ENCODE assay signal across 9 cellular contexts in genomic region chr9:37582548-37583157, GRCh38. TPM values are rescaled to one million over a fixed set of nuclear protein-coding genes. Genes with fewer than 3 reads are reported as not detected.
DNase-seq lines count a peak whose midpoint lies in the region; ATAC-seq and TF ChIP-seq lines count a peak whose summit lies in the region.
"Had no signal": no experiment of that assay in that cellular context is flagged by ENCODE, and none has a peak within 500 bp of the region (broad histone marks: within the 10 kb centered on the region; RNA-seq: fewer than 3 reads in every experiment).

No MANE protein-coding gene starts in this region.

- peaks cover 27% of the 10 kb centered on the region; the same call in 1 of the 2 replicates for H3F3A ChIP-seq in MM.1S (ENCODE audit: insufficient read depth, low read length)

- peak; percentile 54 for DNase-seq in DMS79 treated with DMSO at 0.1 percent for 48 hours (lab: John Stamatoyannopoulos, UW)
- DNase-seq in DMS79 (lab: John Stamatoyannopoulos, UW): no peak
- DNase-seq in MM.1S: peak; percentile 65
- peak; percentile 87 for DNase-seq in adipocyte (ENCODE audit: low read depth)
- DNase-seq in left ventricle myocardium superior: no peak
- no peak for DNase-seq in stimulated activated naive B cell treated with anti-CD40 and anti-IgM and Interleukin-4, amounts not matched to agents 10 μg/mL and 1 μg/mL and 100 μg/mL, for 72 hours
- no peak for DNase-seq in NCI-H1048 (lab: John Stamatoyannopoulos, UW)

- H2AFZ ChIP-seq in MM.1S (ENCODE audit: low read length): no peak overlapping the region

- H3K27me3 ChIP-seq in MM.1S (replicated peaks; ENCODE audit: insufficient read depth, low read length) (no peaks in the 10 kb centered on the region), adipocyte (replicated peaks; ENCODE audit: control insufficient read depth, insufficient read depth, low read length) (no peaks in the 10 kb centered on the region)
- H3K27me3 ChIP-seq: BLaER1 had no signal

- no peaks in the 10 kb centered on the region for H3K9me3 Mint-ChIP-seq in stimulated activated naive B cell treated with anti-CD40 and anti-IgM and Interleukin-4, amounts not matched to agents 10 μg/mL and 1 μg/mL and 100 μg/mL, for 72 hours

- no peaks in the 10 kb centered on the region for H3K27me3 Mint-ChIP-seq in stimulated activated naive B cell treated with anti-CD40 and anti-IgM and Interleukin-4, amounts not matched to agents 10 μg/mL and 1 μg/mL and 100 μg/mL, for 72 hours

- intact Hi-C loops in left ventricle myocardium superior (cut with micrococcal nuclease): no loop called here

- H3K27ac Mint-ChIP-seq in stimulated activated naive B cell treated with anti-CD40 and anti-IgM and Interleukin-4, amounts not matched to agents 10 μg/mL and 1 μg/mL and 100 μg/mL, for 72 hours: no peak overlapping the region

- H3K4me1 Mint-ChIP-seq in stimulated activated naive B cell treated with anti-CD40 and anti-IgM and Interleukin-4, amounts not matched to agents 10 μg/mL and 1 μg/mL and 100 μg/mL, for 72 hours: peaks cover 17 to 34% of the 10 kb centered on the region in 2 donors

- peak; percentile 63 for TF ChIP-seq CTCF in MM.1S (IDR thresholded peaks at IDR 0.05; ENCODE audit: low read length)

- no peak overlapping the region for H3K4me3 Mint-ChIP-seq in stimulated activated naive B cell treated with anti-CD40 and anti-IgM and Interleukin-4, amounts not matched to agents 10 μg/mL and 1 μg/mL and 100 μg/mL, for 72 hours

- H3K36me3 Mint-ChIP-seq in stimulated activated naive B cell treated with anti-CD40 and anti-IgM and Interleukin-4, amounts not matched to agents 10 μg/mL and 1 μg/mL and 100 μg/mL, for 72 hours: peaks cover 40 to 45% of the 10 kb centered on the region in 2 donors

- peaks cover 42% of the 10 kb centered on the region for H3K36me3 ChIP-seq in MM.1S (replicated peaks; ENCODE audit: insufficient read depth, low read length)
- peaks cover 67% of the 10 kb centered on the region for H3K36me3 ChIP-seq in adipocyte (ENCODE audit: control insufficient read depth, insufficient read depth, low read length, severe bottlenecking)

- no peak overlapping the region for H3K9ac ChIP-seq in MM.1S (ENCODE audit: low read length)
- no peak overlapping the region for H3K9ac ChIP-seq in adipocyte (ENCODE audit: low read length)
- H3K9ac ChIP-seq: BLaER1 had no signal

- H3K79me2 ChIP-seq in MM.1S (ENCODE audit: low read length): peaks cover 77% of the 10 kb centered on the region

- H3K9me3 ChIP-seq in MM.1S (replicated peaks; ENCODE audit: insufficient read depth, low read length): no peaks in the 10 kb centered on the region
- no peaks in the 10 kb centered on the region for H3K9me3 ChIP-seq in adipocyte (ENCODE audit: control insufficient read depth, low read length)
- H3K9me3 ChIP-seq: BLaER1 had no signal

- ATAC-seq in left ventricle myocardium superior: peak; percentile 38
- peak; percentile 45 to 47 for ATAC-seq in stimulated activated naive B cell treated with anti-CD40 and anti-IgM and Interleukin-4, amounts not matched to agents 10 μg/mL and 1 μg/mL and 100 μg/mL, for 72 hours (replicated peaks)
- no peak for ATAC-seq in GM21825 (IDR thresholded peaks at IDR 0.05; ENCODE audit: unreplicated experiment)

- H3K27ac ChIP-seq in MM.1S (ENCODE audit: low read length): no peak overlapping the region
- H3K27ac ChIP-seq: BLaER1 had no signal

- H3K4me1 ChIP-seq in MM.1S (ENCODE audit: low read length) (0 out of 2 replicates have a peak, but pooled peaks cover 4% of the 10 kb centered on the region), adipocyte (ENCODE audit: control insufficient read depth, insufficient read depth, low read length) (peaks cover 18% of the 10 kb centered on the region)
- H3K4me1 ChIP-seq: BLaER1 had no signal

- no peak overlapping the region for H3K4me2 ChIP-seq in MM.1S (ENCODE audit: low read depth, low read length)
- H3K4me2 ChIP-seq: BLaER1 had no signal

- H3K4me3 ChIP-seq in MM.1S (ENCODE audit: low read length) (no peak overlapping the region), adipocyte (ENCODE audit: low read length) (no peak overlapping the region)
- H3K4me3 ChIP-seq: BLaER1 had no signal

- H4K20me1 ChIP-seq in MM.1S (ENCODE audit: insufficient read depth, low read length): peaks cover 17% of the 10 kb centered on the region; the same call in 1 of the 2 replicates

- no peaks in the 10 kb centered on the region for H3K9me2 ChIP-seq in MM.1S (replicated peaks; ENCODE audit: insufficient read depth, low read length)

RNA-seq across cellular contexts. Expression of gene FBXO10, which starts 6.5 kb away (rescaled TPM):
- total RNA-seq in left ventricle myocardium superior: 8.3 TPM

RNA-seq across cellular contexts. Expression of gene TOMM5, which starts 9.7 kb away (rescaled TPM):
- total RNA-seq in left ventricle myocardium superior: 60.7 TPM

Comparison
In these comparisons a context has a peak if more than half of its experiments do, and no peak if none do; other contexts are left out.
1. DNase-seq: peak in DMS79 treated with DMSO at 0.1 percent for 48 hours (single experiment), MM.1S (single experiment) and adipocyte (single experiment); none in DMS79 (single experiment), left ventricle myocardium superior (single experiment), stimulated activated naive B cell treated with anti-CD40 and anti-IgM and Interleukin-4, amounts not matched to agents 10 μg/mL and 1 μg/mL and 100 μg/mL, for 72 hours (single experiment) and NCI-H1048 (single experiment).